Comparison of ENCODE assay signal across 1 cellular context in the genomic region with DNA sequence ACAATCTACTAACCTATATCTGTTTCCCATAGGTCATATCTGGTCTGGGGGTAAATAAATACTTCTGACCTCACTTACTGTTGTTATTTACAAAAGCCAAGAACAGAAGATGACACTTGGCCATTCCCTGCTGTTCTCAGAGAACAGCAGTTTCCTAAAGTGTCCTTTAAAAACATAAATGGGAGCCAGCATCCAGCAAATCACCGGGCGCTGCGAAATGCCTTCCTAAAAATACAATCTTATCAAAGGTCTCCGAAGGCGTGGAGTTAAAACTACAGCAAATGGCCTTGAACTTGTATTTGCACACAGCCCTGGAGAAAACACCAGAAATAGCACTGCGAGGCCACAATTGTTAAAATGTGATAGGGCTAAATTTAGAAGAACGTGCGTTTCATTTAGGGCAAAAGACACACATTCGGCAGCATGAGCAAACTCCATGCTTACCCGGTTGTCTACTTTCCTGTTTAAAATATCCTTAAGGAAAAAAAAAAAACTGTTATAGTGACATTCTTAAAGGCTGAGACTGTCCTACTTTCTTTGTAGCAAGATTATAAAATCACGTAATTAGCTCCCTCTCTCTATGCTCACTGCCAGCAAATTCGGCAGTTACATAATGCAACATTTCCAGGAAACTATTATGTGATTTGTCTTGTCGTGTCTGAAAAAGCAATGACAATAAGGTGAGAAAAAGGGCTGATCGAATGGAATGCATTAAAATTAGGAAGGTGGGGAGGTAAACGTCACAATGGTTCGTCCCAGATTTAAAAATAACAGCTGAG.
TF ChIP-seq lines count a peak whose summit lies in the region.

No MANE protein-coding gene starts in this region.

TF ChIP-seq in GM12878, 131 proteins besides CTCF, POLR2A, EP300 and RAD21:
- TF ChIP-seq YBX1 (IDR thresholded peaks at IDR 0.05) (no peak), EZH2 (IDR thresholded peaks at IDR 0.05; ENCODE audit: borderline replicate concordance, control insufficient read depth, low read depth, low read length) (0 out of 2 replicates have a peak, but pooled peaks have one; percentile 71), BMI1 (IDR thresholded peaks at IDR 0.05; ENCODE audit: borderline replicate concordance) (0 out of 2 replicates have a peak, but pooled peaks have one; percentile 23), GABPA (IDR thresholded peaks at IDR 0.05; ENCODE audit: low read depth) (no peak)
- TF ChIP-seq, protein P1, sequence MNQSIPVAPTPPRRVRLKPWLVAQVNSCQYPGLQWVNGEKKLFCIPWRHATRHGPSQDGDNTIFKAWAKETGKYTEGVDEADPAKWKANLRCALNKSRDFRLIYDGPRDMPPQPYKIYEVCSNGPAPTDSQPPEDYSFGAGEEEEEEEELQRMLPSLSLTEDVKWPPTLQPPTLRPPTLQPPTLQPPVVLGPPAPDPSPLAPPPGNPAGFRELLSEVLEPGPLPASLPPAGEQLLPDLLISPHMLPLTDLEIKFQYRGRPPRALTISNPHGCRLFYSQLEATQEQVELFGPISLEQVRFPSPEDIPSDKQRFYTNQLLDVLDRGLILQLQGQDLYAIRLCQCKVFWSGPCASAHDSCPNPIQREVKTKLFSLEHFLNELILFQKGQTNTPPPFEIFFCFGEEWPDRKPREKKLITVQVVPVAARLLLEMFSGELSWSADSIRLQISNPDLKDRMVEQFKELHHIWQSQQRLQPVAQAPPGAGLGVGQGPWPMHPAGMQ (IDR thresholded peaks at IDR 0.05; ENCODE audit: borderline replicate concordance) = no peak
